In the genomic region with DNA sequence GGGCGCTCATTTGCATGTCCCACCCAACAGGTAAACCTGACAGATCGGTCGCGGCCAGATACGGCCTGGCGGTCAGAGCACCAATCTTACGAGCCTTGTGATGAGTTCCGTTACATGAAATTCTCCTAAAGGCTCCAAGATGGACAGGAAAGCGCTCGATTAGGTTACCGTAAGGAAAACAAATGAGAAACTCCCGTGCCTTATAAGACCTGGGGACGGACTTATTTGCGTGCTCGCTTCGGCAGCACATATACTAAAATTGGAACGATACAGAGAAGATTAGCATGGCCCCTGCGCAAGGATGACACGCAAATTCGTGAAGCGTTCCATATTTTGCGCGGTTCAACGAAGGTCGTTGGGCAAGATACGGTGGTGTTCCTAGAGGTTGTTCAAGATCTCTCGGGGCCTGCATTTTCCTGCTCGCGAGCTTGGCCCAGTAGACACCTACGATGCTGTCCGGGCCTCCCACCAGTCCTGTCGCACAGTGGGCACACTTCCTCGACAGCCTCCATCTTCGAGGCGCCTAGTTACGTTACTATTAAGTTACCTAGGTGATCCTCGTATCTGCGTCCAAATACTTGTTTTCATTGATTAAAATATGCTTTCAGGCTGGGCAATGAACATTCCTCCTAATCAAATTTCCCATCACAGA, we compare ENCODE assay signal across 8 cellular contexts. TPM values are rescaled to one million over a fixed set of nuclear protein-coding genes. Genes with fewer than 3 reads are reported as not detected.
A peak's percentile ranks its signal among the peaks of the same experiment; 100 is the strongest.
DNase-seq lines count a peak whose midpoint lies in the region; ATAC-seq and TF ChIP-seq lines count a peak whose summit lies in the region.

A gene (plus strand): TSS at position 230 of the 652 bp plus-strand sequence.

- peak within 1 kb of the TSS; percentile 85 for H3K27ac ChIP-seq in KMS-11
- peak within 1 kb of the TSS; percentile 95 for H3K27ac ChIP-seq in lower lobe of right lung

- peak; percentile 21 for ATAC-seq in SK-N-SH treated with all-trans-retinoic acid at 6 μM for 48 hours
- peak in 1 of 2 donors; percentile 13 for ATAC-seq in lower lobe of right lung
- ATAC-seq in HG03025 (IDR thresholded peaks at IDR 0.05; ENCODE audit: low FRiP score, unreplicated experiment), result no peak
- ATAC-seq in GM19023 (IDR thresholded peaks at IDR 0.05; ENCODE audit: unreplicated experiment), result no peak

- H3K4me2 ChIP-seq in KMS-11, result peak within 1 kb of the TSS; percentile 93

- H3K4me3 ChIP-seq in KMS-11 (IDR thresholded peaks at IDR 0.05; ENCODE audit: insufficient read depth, low read depth, low read length) (no peak within 1 kb of the TSS), lower lobe of right lung (peak within 1 kb of the TSS; percentile 77)

- H3K9ac ChIP-seq in KMS-11, result peak within 1 kb of the TSS; percentile 92; the same call in 1 of the 2 replicates

- H2AFZ ChIP-seq in KMS-11 (ENCODE audit: low read depth), result peak within 1 kb of the TSS; percentile 80

- no peaks in the 10 kb centered on the region for H3K9me3 ChIP-seq in lower lobe of right lung

- TF ChIP-seq CTCF in KMS-11 (conservative IDR thresholded peaks at IDR 0.05; ENCODE audit: low read depth, low read length) (no peak), lower lobe of right lung (IDR thresholded peaks at IDR 0.05) (no peak)

- no peaks in the 10 kb centered on the region for H4K20me1 ChIP-seq in KMS-11 (ENCODE audit: insufficient read depth)

- DNase-seq in C1 segment of cervical spinal cord (lab: John Stamatoyannopoulos, UW) (peak in 10 of 14 donors; percentile 43 to 85 (median 50)), cerebellum (ENCODE audit: low spot score) (peak; percentile 25), lower lobe of right lung (peak; percentile 48)
- peak; percentile 3 for DNase-seq in stimulated activated naive CD4-positive, alpha-beta T cell treated with Interleukin-2 at 50 U/mL for 16 hours (lab: John Stamatoyannopoulos, UW)

- intact Hi-C loops in lower lobe of right lung (cut with DNase I), result no loop called here

- H3K36me3 ChIP-seq in KMS-11 (ENCODE audit: insufficient read depth) (no peaks in the 10 kb centered on the region), lower lobe of right lung (no peaks in the 10 kb centered on the region)

- H3K79me2 ChIP-seq in KMS-11 (ENCODE audit: insufficient read depth, low read depth), result no peaks in the 10 kb centered on the region

- H3K27me3 ChIP-seq in KMS-11 (ENCODE audit: insufficient read depth, low read depth), result no peaks in the 10 kb centered on the region
- H3K27me3 ChIP-seq in lower lobe of right lung (ENCODE audit: low read depth), result no peaks in the 10 kb centered on the region

- H3K4me1 ChIP-seq in KMS-11 (ENCODE audit: low read depth, poor library complexity, severe bottlenecking) (peaks cover 47% of the 10 kb centered on the region), lower lobe of right lung (peaks cover 19% of the 10 kb centered on the region)

TF ChIP-seq in SK-N-SH treated with all-trans-retinoic acid at 6 μM for 48 hours, 23 proteins besides CTCF, POLR2A, EP300 and RAD21:
- TF ChIP-seq ZC3H10 (CRISPR knock-in tag; IDR thresholded peaks at IDR 0.05) (no peak), ESRRG (CRISPR knock-in tag; IDR thresholded peaks at IDR 0.05) (no peak), ARNTL (CRISPR knock-in tag; IDR thresholded peaks at IDR 0.05; ENCODE audit: borderline replicate concordance, low read depth) (no peak), ZFP3 (CRISPR knock-in tag; IDR thresholded peaks at IDR 0.05) (no peak), OSR1 (CRISPR knock-in tag; IDR thresholded peaks at IDR 0.05) (no peak), RARB (CRISPR knock-in tag; IDR thresholded peaks at IDR 0.05) (no peak), CSDC2 (CRISPR knock-in tag; IDR thresholded peaks at IDR 0.05) (no peak), TOX (CRISPR knock-in tag; IDR thresholded peaks at IDR 0.05; ENCODE audit: borderline replicate concordance) (no peak), ISL1 (CRISPR knock-in tag; IDR thresholded peaks at IDR 0.05) (no peak), ZNF8 (CRISPR knock-in tag; IDR thresholded peaks at IDR 0.05) (no peak), ZNF70 (CRISPR knock-in tag; IDR thresholded peaks at IDR 0.05) (no peak)
- TF ChIP-seq, protein P1, sequence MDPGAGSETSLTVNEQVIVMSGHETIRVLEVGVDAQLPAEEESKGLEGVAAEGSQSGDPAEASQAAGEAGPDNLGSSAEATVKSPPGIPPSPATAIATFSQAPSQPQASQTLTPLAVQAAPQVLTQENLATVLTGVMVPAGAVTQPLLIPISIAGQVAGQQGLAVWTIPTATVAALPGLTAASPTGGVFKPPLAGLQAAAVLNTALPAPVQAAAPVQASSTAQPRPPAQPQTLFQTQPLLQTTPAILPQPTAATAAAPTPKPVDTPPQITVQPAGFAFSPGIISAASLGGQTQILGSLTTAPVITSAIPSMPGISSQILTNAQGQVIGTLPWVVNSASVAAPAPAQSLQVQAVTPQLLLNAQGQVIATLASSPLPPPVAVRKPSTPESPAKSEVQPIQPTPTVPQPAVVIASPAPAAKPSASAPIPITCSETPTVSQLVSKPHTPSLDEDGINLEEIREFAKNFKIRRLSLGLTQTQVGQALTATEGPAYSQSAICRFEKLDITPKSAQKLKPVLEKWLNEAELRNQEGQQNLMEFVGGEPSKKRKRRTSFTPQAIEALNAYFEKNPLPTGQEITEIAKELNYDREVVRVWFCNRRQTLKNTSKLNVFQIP (CRISPR knock-in tag; IDR thresholded peaks at IDR 0.05; ENCODE audit: borderline replicate concordance, low read depth), result no peak

RNA-seq across cellular contexts. Expression of the gene that starts here (rescaled TPM):
- total RNA-seq in cerebellum, result not detected
- not detected for total RNA-seq in lower lobe of right lung

Comparison
In these comparisons a context has a peak if more than half of its experiments do, and no peak if none do; other contexts are left out.
1. Peak in DNase-seq in cerebellum; RNA of the gene not detected or under 1 TPM.
2. Peak in DNase-seq, H3K4me3 ChIP-seq and H3K27ac ChIP-seq in lower lobe of right lung; RNA of the gene not detected or under 1 TPM.